9 cellular contexts compared by ENCODE assay signal in the genomic region with DNA sequence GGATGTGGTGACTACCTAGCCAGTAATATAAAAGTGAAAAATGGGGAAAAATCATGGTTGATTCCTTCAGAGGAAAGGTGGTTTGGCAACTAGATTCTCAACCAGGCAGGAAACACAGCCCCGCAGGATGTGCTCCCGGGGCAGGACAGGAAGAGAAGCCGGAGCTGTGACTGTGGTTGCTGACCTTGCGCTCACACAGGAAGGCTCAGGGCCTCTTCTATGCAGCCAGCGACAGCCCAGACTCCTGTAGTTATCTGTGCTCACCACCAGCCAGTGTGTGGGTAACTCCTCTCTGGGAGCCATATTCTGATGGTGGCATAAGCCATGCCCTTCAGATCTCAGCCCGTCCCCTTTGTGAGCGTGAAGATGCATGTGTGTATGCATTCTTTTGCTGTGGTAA. TPM values are rescaled to one million over a fixed set of nuclear protein-coding genes. Genes with fewer than 3 reads are reported as not detected.
DNase-seq lines count a peak whose midpoint lies in the region; ATAC-seq lines count a peak whose summit lies in the region.
"Had no signal": no experiment of that assay in that cellular context is flagged by ENCODE, and none has a peak within 500 bp of the region (broad histone marks: within the 10 kb centered on the region; RNA-seq: fewer than 3 reads in every experiment).

No MANE protein-coding gene starts in this region.

- peak overlapping the region; percentile 84 for H3K27ac Mint-ChIP-seq in central memory CD8-positive, alpha-beta T cell (ENCODE audit: low read depth)

- H3K9ac ChIP-seq in SK-N-MC (ENCODE audit: insufficient read length): no peak overlapping the region
- H3K9ac ChIP-seq in mucosa of rectum (ENCODE audit: low read depth in 1 of 2, low read length in 2 of 2): no peak overlapping the region

- peak; percentile 56 for DNase-seq in Daoy (ENCODE audit: low read depth)
- no peak for DNase-seq in SK-N-MC (ENCODE audit: low read depth, low spot score)
- DNase-seq in central memory CD8-positive, alpha-beta T cell (ENCODE audit: low spot score in 2 of 2): peak in 1 of 2 donors; percentile 32
- no peak for DNase-seq in dedifferentiated amniotic fluid mesenchymal stem cell (ENCODE audit: extremely low spot score)
- no peak for DNase-seq in COLO829 (ENCODE audit: low spot score)

- peak overlapping the region; percentile 76 for H3K27ac ChIP-seq in SK-N-MC
- H3K27ac ChIP-seq in mucosa of rectum (ENCODE audit: low read depth in 2 of 2, low read length in 2 of 2): peak overlapping the region; percentile 29 to 30

- H3K27me3 ChIP-seq in mucosa of rectum (ENCODE audit: control insufficient read depth in 2 of 2, insufficient read depth in 2 of 2, low read length in 2 of 2): no peaks in the 10 kb centered on the region
- H3K27me3 ChIP-seq: body of pancreas had no signal

- H3K36me3 ChIP-seq in SK-N-MC (ENCODE audit: insufficient read depth, low read length): peaks cover 48% of the 10 kb centered on the region
- peaks cover 6 to 20% of the 10 kb centered on the region in 2 donors for H3K36me3 ChIP-seq in mucosa of rectum (ENCODE audit: control insufficient read depth in 2 of 2, insufficient read depth in 2 of 2, low read length in 2 of 2)

- ATAC-seq in central memory CD8-positive, alpha-beta T cell (replicated peaks; ENCODE audit: extremely low read depth, poor library complexity, severe bottlenecking): peak; percentile 62
- ATAC-seq in GM18907 (IDR thresholded peaks at IDR 0.05; ENCODE audit: unreplicated experiment) (no peak), HG03469 (IDR thresholded peaks at IDR 0.05; ENCODE audit: unreplicated experiment) (no peak)
- ATAC-seq: body of pancreas had no signal

- peaks cover 3 to 14% of the 10 kb centered on the region in 2 donors for H3K4me1 ChIP-seq in mucosa of rectum (ENCODE audit: control insufficient read depth in 2 of 2, insufficient read depth in 2 of 2, low read length in 2 of 2)
- H3K4me1 ChIP-seq: body of pancreas had no signal

- H3K4me3 Mint-ChIP-seq in central memory CD8-positive, alpha-beta T cell: peak overlapping the region; percentile 55

- H3K4me1 Mint-ChIP-seq in central memory CD8-positive, alpha-beta T cell: peaks cover 30% of the 10 kb centered on the region

- H3K36me3 Mint-ChIP-seq in central memory CD8-positive, alpha-beta T cell (ENCODE audit: insufficient read depth): peaks cover 34% of the 10 kb centered on the region

- H3K9me3 Mint-ChIP-seq in central memory CD8-positive, alpha-beta T cell: no peaks in the 10 kb centered on the region

- H3K9me3 ChIP-seq in SK-N-MC (ENCODE audit: low read depth, low read length) (no peaks in the 10 kb centered on the region), mucosa of rectum (ENCODE audit: control insufficient read depth in 2 of 2, low read length in 2 of 2) (no peaks in the 10 kb centered on the region)
- H3K9me3 ChIP-seq: body of pancreas had no signal

- H3K4me3 ChIP-seq in SK-N-MC (0 out of 2 replicates have a peak overlapping the region, but pooled peaks have one; percentile 4), mucosa of rectum (ENCODE audit: low read length in 2 of 2) (no peak overlapping the region)
- H3K4me3 ChIP-seq: body of pancreas had no signal

- no peaks in the 10 kb centered on the region for H3K27me3 Mint-ChIP-seq in central memory CD8-positive, alpha-beta T cell

RNA-seq across cellular contexts. Expression of gene FSCN1, which starts 50.7 kb away (rescaled TPM):
- 269 and 276 TPM in 2 replicates for total RNA-seq in Daoy (2014; rRNA removed; shearing (Covaris generic))
